Comparison of ENCODE assay signal across 6 cellular contexts in the genomic region with DNA sequence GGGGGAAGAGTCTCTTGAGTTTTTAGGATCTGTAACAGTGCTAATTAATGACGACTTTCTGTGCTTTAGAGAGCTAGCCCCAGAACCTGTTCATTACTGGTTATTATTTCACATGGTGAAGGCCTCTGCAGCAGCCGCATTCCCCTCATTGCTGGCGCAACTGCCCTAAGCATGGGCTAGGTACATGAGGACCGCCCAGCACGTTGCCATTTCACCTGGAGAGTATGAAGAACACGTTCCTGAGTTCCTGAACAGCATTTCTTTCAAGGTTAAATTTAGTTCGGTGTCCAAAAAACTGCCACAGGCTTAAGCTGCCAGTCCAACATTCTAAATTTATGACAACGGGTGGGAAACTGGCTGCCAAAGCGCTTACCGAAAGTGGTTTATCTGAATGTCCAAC.
"Had no signal": no experiment of that assay in that cellular context is flagged by ENCODE, and none has a peak within 500 bp of the region (broad histone marks: within the 10 kb centered on the region; RNA-seq: fewer than 3 reads in every experiment).

No MANE protein-coding gene starts in this region.

- H3K27ac ChIP-seq: GM23248, HL-60 had no signal

- H3K9ac ChIP-seq: GM23248 had no signal

- ATAC-seq: HepG2 had no signal

- H2AFZ ChIP-seq: GM23248 had no signal

- DNase-seq: GM23248, H9, HCEC 1CT, KBM-7 had no signal

- H3K4me3 ChIP-seq: GM23248 had no signal
